ENCODE assay signal across 34 cellular contexts in genomic region chr7:108018668-108019067, GRCh38. TPM values are rescaled to one million over a fixed set of nuclear protein-coding genes. Genes with fewer than 3 reads are reported as not detected.
"Had no signal": no experiment of that assay in that cellular context is flagged by ENCODE, and none has a peak within 500 bp of the region (broad histone marks: within the 10 kb centered on the region; RNA-seq: fewer than 3 reads in every experiment).

No MANE protein-coding gene starts in this region.

- H3K4me1 ChIP-seq: adrenal gland had no signal

- H3K4me1 Mint-ChIP-seq: activated B cell treated with CpG ODN at 0.5 μM for 24 hours; activated CD4-positive, alpha-beta T cell treated with anti-CD3 and anti-CD28 coated beads, Interleukin-2, amount 10 ng/mL, durations not matched to agents 24 days and 14 days; activated naive CD8-positive, alpha-beta T cell treated with anti-CD3 and anti-CD28 coated beads for 36 hours; activated T-helper 17 cell treated with anti-CD3 and anti-CD28 coated beads, Interleukin-2, amount 50 U/mL, for 72 hours had no signal

- DNase-seq: activated B cell treated with CpG ODN at 0.5 μM for 24 hours; activated CD4-positive, alpha-beta memory T cell treated with anti-CD3 and anti-CD28 coated beads for 36 hours; activated CD4-positive, alpha-beta T cell treated with anti-CD3 and anti-CD28 coated beads for 4 hours; activated CD4-positive, alpha-beta T cell treated with anti-CD3 and anti-CD28 coated beads, Interleukin-2, amount 10 ng/mL, durations not matched to agents 24 days and 14 days; activated CD4-positive, alpha-beta T cell treated with anti-CD3 and anti-CD28 coated beads, Interleukin-2, amount 50 U/mL, for 1 hour; activated CD4-positive, alpha-beta T cell treated with anti-CD3 and anti-CD28 coated beads, Interleukin-2, amount 50 U/mL, for 4 hours; activated CD4-positive, CD25-positive, alpha-beta regulatory T cell treated with anti-CD3 and anti-CD28 coated beads, Interleukin-2, amount 50 U/mL, for 72 hours; activated CD8-positive, alpha-beta memory T cell treated with anti-CD3 and anti-CD28 coated beads, Interleukin-2, amount 50 U/mL, for 4 hours; activated CD8-positive, alpha-beta T cell treated with anti-CD3 and anti-CD28 coated beads for 36 hours; activated effector memory CD4-positive, alpha-beta T cell treated with anti-CD3 and anti-CD28 coated beads, Interleukin-2, amount 50 U/mL, for 16 hours; activated gamma-delta T cell treated with Interleukin-2 at 50 U/mL for 16 hours; activated naive CD4-positive, alpha-beta T cell; activated naive CD4-positive, alpha-beta T cell treated with anti-CD3 and anti-CD28 coated beads for 36 hours; activated naive CD4-positive, alpha-beta T cell treated with anti-CD3 and anti-CD28 coated beads, Interleukin-2, amount 50 U/mL, for 16 hours; activated naive CD8-positive, alpha-beta T cell treated with anti-CD3 and anti-CD28 coated beads for 36 hours; activated T-cell treated with anti-CD3 and anti-CD28 coated beads for 4 hours; activated T-cell treated with anti-CD3 and anti-CD28 coated beads, Interleukin-2, amount 50 U/mL, for 1 hour; activated T-cell treated with anti-CD3 and anti-CD28 coated beads, Interleukin-2, amount 50 U/mL, for 4 hours; activated T-cell treated with anti-CD3 and anti-CD28 coated beads, Interleukin-2, amount 50 U/mL, for 72 hours; adrenal gland; amniotic stem cell; caudate nucleus; SW 1271; T-helper 1 cell; T-helper 2 cell; T-helper 9 cell had no signal

- H3K4me3 Mint-ChIP-seq: activated B cell treated with CpG ODN at 0.5 μM for 24 hours; activated CD4-positive, alpha-beta memory T cell treated with anti-CD3 and anti-CD28 coated beads for 36 hours; activated CD4-positive, alpha-beta T cell treated with anti-CD3 and anti-CD28 coated beads, Interleukin-2, amount 10 ng/mL, durations not matched to agents 24 days and 14 days; activated CD8-positive, alpha-beta T cell treated with anti-CD3 and anti-CD28 coated beads for 36 hours; activated naive CD4-positive, alpha-beta T cell treated with anti-CD3 and anti-CD28 coated beads for 36 hours; activated naive CD8-positive, alpha-beta T cell treated with anti-CD3 and anti-CD28 coated beads for 36 hours; activated T-cell treated with anti-CD3 and anti-CD28 coated beads, Interleukin-2, amount 50 U/mL, for 4 hours; activated T-cell treated with anti-CD3 and anti-CD28 coated beads, Interleukin-2, amount 50 U/mL, for 72 hours; activated T-helper 1 cell treated with anti-CD3 and anti-CD28 coated beads, Interleukin-12 subunit alpha, Interleukin-12 subunit beta, Interleukin-2, Interleukin-4 antibody, amounts not matched to agents 30 ng/mL and 10 ng/mL and 1 ng/mL, durations not matched to agents 14 hours and 24 hours and 36 hours; activated T-helper 17 cell treated with anti-CD3 and anti-CD28 coated beads, Interleukin-2, amount 50 U/mL, for 72 hours; brain; T-helper 1 cell treated with Interleukin-12 subunit alpha and Interleukin-12 subunit beta and Interleukin-4 antibody, amounts not matched to agents 30 μg/mL and 1 μg/mL, for 36 hours; T-helper 2 cell treated with Interferon-gamma antibody and Interleukin-4, amounts not matched to agents 5 μg/mL and 100 μg/mL, for 36 hours had no signal

- H3K36me3 Mint-ChIP-seq: activated CD4-positive, alpha-beta memory T cell treated with anti-CD3 and anti-CD28 coated beads for 36 hours; activated naive CD4-positive, alpha-beta T cell treated with anti-CD3 and anti-CD28 coated beads, Interleukin-2, amount 50 U/mL, for 72 hours; activated naive CD8-positive, alpha-beta T cell treated with anti-CD3 and anti-CD28 coated beads for 36 hours; brain had no signal

- H3K9me3 Mint-ChIP-seq: activated B cell treated with CpG ODN at 0.5 μM for 24 hours; activated CD4-positive, alpha-beta memory T cell treated with anti-CD3 and anti-CD28 coated beads for 36 hours; activated CD4-positive, alpha-beta T cell treated with anti-CD3 and anti-CD28 coated beads, Interleukin-2, amount 10 ng/mL, durations not matched to agents 24 days and 14 days; activated CD8-positive, alpha-beta T cell treated with anti-CD3 and anti-CD28 coated beads for 36 hours; activated naive CD4-positive, alpha-beta T cell treated with anti-CD3 and anti-CD28 coated beads for 36 hours; activated naive CD4-positive, alpha-beta T cell treated with anti-CD3 and anti-CD28 coated beads, Interleukin-2, amount 50 U/mL, for 72 hours; activated naive CD8-positive, alpha-beta T cell treated with anti-CD3 and anti-CD28 coated beads for 36 hours; activated T-cell treated with anti-CD3 and anti-CD28 coated beads, Interleukin-2, amount 50 U/mL, for 4 hours; activated T-cell treated with anti-CD3 and anti-CD28 coated beads, Interleukin-2, amount 50 U/mL, for 72 hours; activated T-helper 1 cell treated with anti-CD3 and anti-CD28 coated beads, Interleukin-12 subunit alpha, Interleukin-12 subunit beta, Interleukin-2, Interleukin-4 antibody, amounts not matched to agents 30 ng/mL and 10 ng/mL and 1 ng/mL, durations not matched to agents 14 hours and 24 hours and 36 hours; activated T-helper 17 cell treated with anti-CD3 and anti-CD28 coated beads, Interleukin-2, amount 50 U/mL, for 72 hours; brain; T-helper 1 cell treated with Interleukin-12 subunit alpha and Interleukin-12 subunit beta and Interleukin-4 antibody, amounts not matched to agents 30 μg/mL and 1 μg/mL, for 36 hours; T-helper 2 cell treated with Interferon-gamma antibody and Interleukin-4, amounts not matched to agents 5 μg/mL and 100 μg/mL, for 36 hours had no signal

- H3K27ac Mint-ChIP-seq: activated B cell treated with CpG ODN at 0.5 μM for 24 hours; activated CD4-positive, alpha-beta memory T cell treated with anti-CD3 and anti-CD28 coated beads for 36 hours; activated CD4-positive, alpha-beta T cell treated with anti-CD3 and anti-CD28 coated beads, Interleukin-2, amount 10 ng/mL, durations not matched to agents 24 days and 14 days; activated CD8-positive, alpha-beta T cell treated with anti-CD3 and anti-CD28 coated beads for 36 hours; activated naive CD4-positive, alpha-beta T cell treated with anti-CD3 and anti-CD28 coated beads for 36 hours; activated naive CD4-positive, alpha-beta T cell treated with anti-CD3 and anti-CD28 coated beads, Interleukin-2, amount 50 U/mL, for 72 hours; activated naive CD8-positive, alpha-beta T cell treated with anti-CD3 and anti-CD28 coated beads for 36 hours; activated T-cell treated with anti-CD3 and anti-CD28 coated beads, Interleukin-2, amount 50 U/mL, for 72 hours; activated T-helper 1 cell treated with anti-CD3 and anti-CD28 coated beads, Interleukin-12 subunit alpha, Interleukin-12 subunit beta, Interleukin-2, Interleukin-4 antibody, amounts not matched to agents 30 ng/mL and 10 ng/mL and 1 ng/mL, durations not matched to agents 14 hours and 24 hours and 36 hours; activated T-helper 17 cell treated with anti-CD3 and anti-CD28 coated beads, Interleukin-2, amount 50 U/mL, for 72 hours; brain; T-helper 1 cell treated with Interleukin-12 subunit alpha and Interleukin-12 subunit beta and Interleukin-4 antibody, amounts not matched to agents 30 μg/mL and 1 μg/mL, for 36 hours; T-helper 2 cell treated with Interferon-gamma antibody and Interleukin-4, amounts not matched to agents 5 μg/mL and 100 μg/mL, for 36 hours had no signal

- H3K9me3 ChIP-seq: adrenal gland, ascending aorta had no signal

- H3K27me3 ChIP-seq: adrenal gland, ascending aorta had no signal

- H3K27ac ChIP-seq: adrenal gland, ascending aorta, cardiac muscle cell had no signal

- H3K4me3 ChIP-seq: adrenal gland, ascending aorta, cardiac muscle cell had no signal

- ATAC-seq: activated CD8-positive, alpha-beta T cell treated with anti-CD3 and anti-CD28 coated beads for 36 hours; activated naive CD4-positive, alpha-beta T cell treated with anti-CD3 and anti-CD28 coated beads, Interleukin-2, amount 50 U/mL, for 72 hours; activated T-cell treated with anti-CD3 and anti-CD28 coated beads, Interleukin-2, amount 50 U/mL, for 4 hours; activated T-cell treated with anti-CD3 and anti-CD28 coated beads, Interleukin-2, amount 50 U/mL, for 72 hours; activated T-helper 17 cell treated with anti-CD3 and anti-CD28 coated beads, Interleukin-2, amount 50 U/mL, for 72 hours had no signal

- H3K36me3 ChIP-seq: adrenal gland, ascending aorta, cardiac muscle cell had no signal

RNA-seq across cellular contexts. Expression of gene LAMB1, which starts 15.7 kb away (rescaled TPM):
- total RNA-seq: activated B cell treated with CpG ODN at 0.5 μM for 24 hours; activated CD4-positive, alpha-beta memory T cell treated with anti-CD3 and anti-CD28 coated beads for 36 hours; activated CD4-positive, alpha-beta T cell treated with anti-CD3 and anti-CD28 coated beads, Interleukin-2, amount 10 ng/mL, durations not matched to agents 24 days and 14 days; activated T-helper 1 cell treated with anti-CD3 and anti-CD28 coated beads, Interleukin-12 subunit alpha, Interleukin-12 subunit beta, Interleukin-2, Interleukin-4 antibody, amounts not matched to agents 30 ng/mL and 10 ng/mL and 1 ng/mL, durations not matched to agents 14 hours and 24 hours and 36 hours; activated T-helper 17 cell treated with anti-CD3 and anti-CD28 coated beads, Interleukin-2, amount 50 U/mL, for 72 hours had no signal
